In genomic region chr1:219105893-219106292, GRCh38 we compare ENCODE assay signal across 25 cellular contexts.
"Had no signal": no experiment of that assay in that cellular context is flagged by ENCODE, and none has a peak within 500 bp of the region (broad histone marks: within the 10 kb centered on the region; RNA-seq: fewer than 3 reads in every experiment).

No MANE protein-coding gene starts in this region.

- H3K27me3 Mint-ChIP-seq: effector memory CD8-positive, alpha-beta T cell had no signal

- DNase-seq: colonic mucosa; cortex of kidney; dermis blood vessel endothelial cell; dorsolateral prefrontal cortex; effector CD4-positive, alpha-beta T cell; effector CD8-positive, alpha-beta T cell; effector memory CD4-positive, alpha-beta T cell; effector memory CD8-positive, alpha-beta T cell; endodermal cell; erythroblast; esophagus squamous epithelium; foreskin fibroblast; foreskin keratinocyte; foreskin melanocyte; gastrocnemius medialis; glutamatergic neuron; head of caudate nucleus; heart left ventricle; heart right ventricle had no signal

- H3K27me3 ChIP-seq: colonic mucosa, dorsolateral prefrontal cortex, esophagus muscularis mucosa, esophagus squamous epithelium, foreskin keratinocyte, gastrocnemius medialis, gastroesophageal sphincter, heart left ventricle, heart right ventricle had no signal

- H3K4me1 Mint-ChIP-seq: endodermal cell had no signal

- H3K4me1 ChIP-seq: colonic mucosa, esophagus muscularis mucosa, esophagus squamous epithelium, foreskin keratinocyte, gastrocnemius medialis, gastroesophageal sphincter, heart left ventricle, heart right ventricle had no signal

- H3K27ac Mint-ChIP-seq: dendritic cell treated with granulocyte-macrophage colony-stimulating factor and Interleukin-4, amounts not matched to agents 40 ng/mL and 50 ng/mL, for 4 days; effector memory CD8-positive, alpha-beta T cell; endodermal cell had no signal

- H3K4me3 Mint-ChIP-seq: dendritic cell treated with granulocyte-macrophage colony-stimulating factor and Interleukin-4, amounts not matched to agents 40 ng/mL and 50 ng/mL, for 4 days; effector memory CD8-positive, alpha-beta T cell; endodermal cell had no signal

- H3K9me3 ChIP-seq: colonic mucosa, esophagus muscularis mucosa, esophagus squamous epithelium, gastrocnemius medialis, gastroesophageal sphincter, heart left ventricle, heart right ventricle had no signal

- H3K4me3 ChIP-seq: colonic mucosa, coronary artery, dorsolateral prefrontal cortex, esophagus muscularis mucosa, esophagus squamous epithelium, gastrocnemius medialis, gastroesophageal sphincter, heart left ventricle, heart right ventricle had no signal

- H3K27ac ChIP-seq: colonic mucosa, coronary artery, dorsolateral prefrontal cortex, epithelial cell of prostate, esophagus muscularis mucosa, esophagus squamous epithelium, foreskin keratinocyte, gastrocnemius medialis, gastroesophageal sphincter, heart left ventricle, heart right ventricle had no signal

- ATAC-seq: effector memory CD8-positive, alpha-beta T cell; esophagus mucosa; foreskin keratinocyte; gastrocnemius medialis; gastroesophageal sphincter; heart left ventricle; heart right ventricle had no signal

- H3K9me3 Mint-ChIP-seq: endodermal cell had no signal

- H3K36me3 ChIP-seq: colonic mucosa, esophagus muscularis mucosa, esophagus squamous epithelium, gastrocnemius medialis, gastroesophageal sphincter, heart left ventricle, heart right ventricle had no signal
